In the genomic region with DNA sequence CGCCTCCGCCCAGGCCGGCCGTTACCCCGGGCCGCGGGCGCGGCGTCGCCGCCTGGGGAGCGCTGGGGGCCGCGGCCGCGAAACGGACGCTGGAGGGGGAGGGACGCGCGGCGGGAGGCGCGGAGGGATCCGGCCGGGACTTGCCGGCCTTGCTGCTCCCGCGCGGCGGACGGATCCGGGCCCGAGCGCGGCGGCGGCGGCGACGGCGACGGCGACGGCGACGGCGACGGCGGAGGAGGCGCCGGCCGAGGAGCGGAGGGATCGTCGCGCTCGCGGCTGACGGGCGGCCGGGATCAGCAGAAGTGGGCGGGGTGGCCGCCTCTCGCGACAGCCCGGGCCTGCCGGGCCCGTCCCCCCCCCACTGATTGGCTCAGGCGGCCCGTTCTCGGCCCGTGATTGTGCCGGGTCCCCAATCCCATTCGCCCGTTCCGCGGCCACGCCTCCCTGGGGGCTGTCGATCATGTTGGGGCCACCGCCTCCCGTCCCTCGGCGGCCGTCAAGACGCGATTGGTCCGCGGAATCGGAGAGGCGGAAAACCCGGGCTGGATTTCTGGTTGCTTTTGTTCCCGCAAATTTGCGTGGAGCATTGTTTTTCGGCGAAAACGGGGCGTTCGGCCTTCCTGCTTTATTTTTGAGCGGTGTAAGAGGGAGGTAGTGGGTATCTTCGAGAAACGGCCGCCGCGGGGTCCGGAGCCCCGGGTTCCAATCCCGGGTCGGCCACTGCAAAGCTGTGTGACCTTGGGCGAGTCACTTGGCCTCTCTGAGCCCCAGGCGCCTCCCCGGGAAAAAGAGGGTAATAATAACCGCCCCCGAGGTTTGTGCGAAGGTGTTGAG, we compare ENCODE assay signal across 8 cellular contexts. TPM values are rescaled to one million over a fixed set of nuclear protein-coding genes. Genes with fewer than 3 reads are reported as not detected.
DNase-seq lines count a peak whose midpoint lies in the region; TF ChIP-seq lines count a peak whose summit lies in the region.

A gene (minus strand): TSS at position 304 of the 834 bp plus-strand sequence. CDS start 786 bp downstream, outside the sequence.

- H3K27ac ChIP-seq in GM23248 (peak within 1 kb of the TSS; percentile 7; the same call in 1 of the 2 replicates), neural cell (ENCODE audit: low read length) (peak within 1 kb of the TSS; percentile 76)

- H3K36me3 Mint-ChIP-seq in stimulated activated naive CD8-positive, alpha-beta T cell treated with anti-CD3 and anti-CD28 coated beads, Interleukin-15, Interleukin-2, amounts not matched to agents 100 ng/mL and 50 ng/mL, for 24 hours (ENCODE audit: low read depth): no peaks in the 10 kb centered on the region

- H2AFZ ChIP-seq in GM23248 (peak within 1 kb of the TSS; percentile 83), neural cell (ENCODE audit: low read depth, low read length) (peak within 1 kb of the TSS; percentile 62)

- H3K4me3 ChIP-seq in GM23248 (peak within 1 kb of the TSS; percentile 82), LNCaP clone FGC (ENCODE audit: low read depth, low read length) (peak within 1 kb of the TSS; percentile 54), fibroblast of villous mesenchyme (ENCODE audit: low read depth, low read length) (peak within 1 kb of the TSS; percentile 56), neural cell (ENCODE audit: low read length) (peak within 1 kb of the TSS; percentile 71)

- no peaks in the 10 kb centered on the region for H3K9me3 Mint-ChIP-seq in stimulated activated naive CD8-positive, alpha-beta T cell treated with anti-CD3 and anti-CD28 coated beads, Interleukin-15, Interleukin-2, amounts not matched to agents 100 ng/mL and 50 ng/mL, for 24 hours

- DNase-seq in EH (ENCODE audit: low read depth) (peak; percentile 98), GM23248 (peak; percentile 99), LNCaP clone FGC (ENCODE audit: low read depth) (peak; percentile 93), activated gamma-delta T cell (lab: John Stamatoyannopoulos, UW) (peak; percentile 99), fibroblast of villous mesenchyme (ENCODE audit: low read depth) (peak; percentile 99)

- in situ Hi-C loops in GM23248 (cut with MboI): no loop called here

- TF ChIP-seq EP300 in neural cell (conservative IDR thresholded peaks at IDR 0.05; ENCODE audit: poor library complexity, severe bottlenecking): peak; percentile 72

- peak within 1 kb of the TSS; percentile 83 for H3K4me3 Mint-ChIP-seq in stimulated activated naive CD8-positive, alpha-beta T cell treated with anti-CD3 and anti-CD28 coated beads, Interleukin-15, Interleukin-2, amounts not matched to agents 100 ng/mL and 50 ng/mL, for 24 hours

- no peak for TF ChIP-seq CTCF in LNCaP clone FGC (IDR thresholded peaks at IDR 0.05; ENCODE audit: control insufficient read depth, extremely low read depth, insufficient read depth)
- TF ChIP-seq CTCF in fibroblast of villous mesenchyme (IDR thresholded peaks at IDR 0.05; ENCODE audit: insufficient read depth, low read depth, low read length): no peak
- TF ChIP-seq CTCF in neural cell (IDR thresholded peaks at IDR 0.05; ENCODE audit: poor library complexity, severe bottlenecking): no peak

- H3K9me2 ChIP-seq in GM23248 (ENCODE audit: insufficient read depth) (no peaks in the 10 kb centered on the region), neural cell (ENCODE audit: insufficient read depth, low read length) (no peaks in the 10 kb centered on the region)

- peaks cover 26% of the 10 kb centered on the region for H3K4me1 ChIP-seq in GM23248 (ENCODE audit: insufficient read depth)

- H3K9ac ChIP-seq in GM23248 (peak within 1 kb of the TSS; percentile 83), neural cell (ENCODE audit: low read length) (peak within 1 kb of the TSS; percentile 68)

- peaks cover 9% of the 10 kb centered on the region for H3K27me3 Mint-ChIP-seq in stimulated activated naive CD8-positive, alpha-beta T cell treated with anti-CD3 and anti-CD28 coated beads, Interleukin-15, Interleukin-2, amounts not matched to agents 100 ng/mL and 50 ng/mL, for 24 hours

- H3K27me3 ChIP-seq in GM23248 (replicated peaks; ENCODE audit: insufficient read depth) (no peaks in the 10 kb centered on the region), neural cell (ENCODE audit: insufficient read depth, low read depth, low read length) (no peaks in the 10 kb centered on the region)

- H3K4me1 Mint-ChIP-seq in stimulated activated naive CD8-positive, alpha-beta T cell treated with anti-CD3 and anti-CD28 coated beads, Interleukin-15, Interleukin-2, amounts not matched to agents 100 ng/mL and 50 ng/mL, for 24 hours (ENCODE audit: low read depth): peaks cover 59% of the 10 kb centered on the region

- peak within 1 kb of the TSS; percentile 73 for H3K27ac Mint-ChIP-seq in stimulated activated naive CD8-positive, alpha-beta T cell treated with anti-CD3 and anti-CD28 coated beads, Interleukin-15, Interleukin-2, amounts not matched to agents 100 ng/mL and 50 ng/mL, for 24 hours

- peaks cover 4% of the 10 kb centered on the region; the same call in 1 of the 2 replicates for H4K20me1 ChIP-seq in GM23248 (ENCODE audit: insufficient read depth)
- H4K20me1 ChIP-seq in neural cell (ENCODE audit: insufficient read depth): peaks cover 20% of the 10 kb centered on the region

- H3K36me3 ChIP-seq in GM23248 (ENCODE audit: low read depth) (no peaks in the 10 kb centered on the region), neural cell (ENCODE audit: insufficient read depth, low read length) (no peaks in the 10 kb centered on the region)

- peaks cover 6% of the 10 kb centered on the region for H3F3A ChIP-seq in GM23248 (ENCODE audit: insufficient read depth)
- H3F3A ChIP-seq in neural cell (ENCODE audit: insufficient read depth, low read length, poor library complexity, severe bottlenecking): no peaks in the 10 kb centered on the region

- no peak for TF ChIP-seq RAD21 in neural cell (conservative IDR thresholded peaks at IDR 0.05)

- H3K9me3 ChIP-seq in GM23248 (ENCODE audit: low read depth) (no peaks in the 10 kb centered on the region), neural cell (ENCODE audit: low read length) (no peaks in the 10 kb centered on the region)

- H3K79me2 ChIP-seq in GM23248 (ENCODE audit: insufficient read depth) (peaks cover 40% of the 10 kb centered on the region), neural cell (replicated peaks; ENCODE audit: insufficient read depth, low read length) (peaks cover 36% of the 10 kb centered on the region)

- peak within 1 kb of the TSS; percentile 83 for H3K4me2 ChIP-seq in GM23248 (ENCODE audit: unreplicated experiment)
- peak within 1 kb of the TSS; percentile 9 for H3K4me2 ChIP-seq in neural cell (ENCODE audit: low read length)

- WGBS in GM23248 (ENCODE audit: low coverage in 1 of 2, low lambda C conversion rate in 2 of 2, missing lambda C conversion rate in 2 of 2), 2 experiments: 2 to 3% methylated on average over 50 to 68 of the region's 116 CpGs

- peak; percentile 43; the same call in 1 of the 2 replicates for TF ChIP-seq POLR2A in Raji (IDR thresholded peaks at IDR 0.05; ENCODE audit: insufficient read depth, low read depth, low read length)

TF ChIP-seq in neural cell, 6 proteins besides CTCF, POLR2A, EP300 and RAD21:
- TF ChIP-seq, protein P1, sequence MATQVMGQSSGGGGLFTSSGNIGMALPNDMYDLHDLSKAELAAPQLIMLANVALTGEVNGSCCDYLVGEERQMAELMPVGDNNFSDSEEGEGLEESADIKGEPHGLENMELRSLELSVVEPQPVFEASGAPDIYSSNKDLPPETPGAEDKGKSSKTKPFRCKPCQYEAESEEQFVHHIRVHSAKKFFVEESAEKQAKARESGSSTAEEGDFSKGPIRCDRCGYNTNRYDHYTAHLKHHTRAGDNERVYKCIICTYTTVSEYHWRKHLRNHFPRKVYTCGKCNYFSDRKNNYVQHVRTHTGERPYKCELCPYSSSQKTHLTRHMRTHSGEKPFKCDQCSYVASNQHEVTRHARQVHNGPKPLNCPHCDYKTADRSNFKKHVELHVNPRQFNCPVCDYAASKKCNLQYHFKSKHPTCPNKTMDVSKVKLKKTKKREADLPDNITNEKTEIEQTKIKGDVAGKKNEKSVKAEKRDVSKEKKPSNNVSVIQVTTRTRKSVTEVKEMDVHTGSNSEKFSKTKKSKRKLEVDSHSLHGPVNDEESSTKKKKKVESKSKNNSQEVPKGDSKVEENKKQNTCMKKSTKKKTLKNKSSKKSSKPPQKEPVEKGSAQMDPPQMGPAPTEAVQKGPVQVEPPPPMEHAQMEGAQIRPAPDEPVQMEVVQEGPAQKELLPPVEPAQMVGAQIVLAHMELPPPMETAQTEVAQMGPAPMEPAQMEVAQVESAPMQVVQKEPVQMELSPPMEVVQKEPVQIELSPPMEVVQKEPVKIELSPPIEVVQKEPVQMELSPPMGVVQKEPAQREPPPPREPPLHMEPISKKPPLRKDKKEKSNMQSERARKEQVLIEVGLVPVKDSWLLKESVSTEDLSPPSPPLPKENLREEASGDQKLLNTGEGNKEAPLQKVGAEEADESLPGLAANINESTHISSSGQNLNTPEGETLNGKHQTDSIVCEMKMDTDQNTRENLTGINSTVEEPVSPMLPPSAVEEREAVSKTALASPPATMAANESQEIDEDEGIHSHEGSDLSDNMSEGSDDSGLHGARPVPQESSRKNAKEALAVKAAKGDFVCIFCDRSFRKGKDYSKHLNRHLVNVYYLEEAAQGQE (IDR thresholded peaks at IDR 0.05; ENCODE audit: borderline replicate concordance): peak; percentile 51
- TF ChIP-seq POLR2AphosphoS5 (IDR thresholded peaks at IDR 0.05): peak; percentile 80
- TF ChIP-seq TAF1 (IDR thresholded peaks at IDR 0.05; ENCODE audit: low read depth): peak; percentile 37
- TF ChIP-seq MXI1 (conservative IDR thresholded peaks at IDR 0.05; ENCODE audit: poor library complexity, severe bottlenecking): peak; percentile 42
- no peak for TF ChIP-seq EZH2 (IDR thresholded peaks at IDR 0.05; ENCODE audit: borderline replicate concordance, insufficient read depth, low read length, poor library complexity, severe bottlenecking)
- peak; percentile 36 for TF ChIP-seq SMC3 (conservative IDR thresholded peaks at IDR 0.05; ENCODE audit: poor library complexity)

RNA-seq across cellular contexts. Expression of the gene that starts here (rescaled TPM):
- 5.4 and 6.3 TPM in 2 replicates for total RNA-seq in GM23248 (2014; rRNA removed; shearing (Covaris generic))
- polyA plus RNA-seq in GM23248 (2016; fragmentation: Nextera tagmentation; extraction: Ambion mirVana) (2.7 and 3.1 TPM in 2 replicates), neural cell (22.1 and 22.8 TPM in 2 replicates)
- 8.2 and 13.2 TPM in 2 replicates for total RNA-seq in fibroblast of villous mesenchyme
- polyA minus RNA-seq in neural cell: 39.2 and 46.3 TPM in 2 replicates

Comparison
In these comparisons a context has a peak if more than half of its experiments do, and no peak if none do; other contexts are left out.
1. Peak in every context shown above with its lines: DNase-seq, H3K4me3 ChIP-seq and H3K27ac ChIP-seq.